Comparison of ENCODE assay signal across 17 cellular contexts in the genomic region with DNA sequence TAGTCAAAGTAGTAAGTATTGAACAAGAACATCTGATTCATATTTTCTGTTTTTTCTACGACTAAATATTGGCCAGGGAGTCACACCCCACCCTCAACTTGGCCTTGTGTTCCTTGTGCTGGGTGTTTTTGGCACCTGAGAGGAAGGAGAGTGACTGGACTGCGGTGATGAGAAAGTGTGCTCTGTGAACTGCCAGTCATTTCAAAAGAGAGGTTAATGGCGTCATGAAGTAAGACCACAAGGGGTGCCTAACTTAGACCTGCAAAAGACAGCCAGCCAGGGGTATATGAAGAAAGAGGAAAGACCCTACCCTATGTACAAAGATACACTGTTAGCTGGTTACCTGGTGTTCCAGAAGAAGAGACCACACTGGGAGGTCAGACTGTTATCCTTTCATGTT. TPM values are rescaled to one million over a fixed set of nuclear protein-coding genes. Genes with fewer than 3 reads are reported as not detected.
DNase-seq lines count a peak whose midpoint lies in the region; ATAC-seq, FAIRE-seq and TF ChIP-seq lines count a peak whose summit lies in the region.
"Had no signal": no experiment of that assay in that cellular context is flagged by ENCODE, and none has a peak within 500 bp of the region (broad histone marks: within the 10 kb centered on the region; RNA-seq: fewer than 3 reads in every experiment).

No MANE protein-coding gene starts in this region.

- peak overlapping the region; percentile 85 for H2BK120ac ChIP-seq in IMR-90 (ENCODE audit: low read depth, low read length)

- no peak for TF ChIP-seq POLR2A in IMR-90 (IDR thresholded peaks at IDR 0.05; ENCODE audit: low read depth, low read length)

- no peak overlapping the region for H3K4me2 ChIP-seq in IMR-90 (ENCODE audit: low read depth, low read length)

- intact Hi-C loops in IMR-90 (cut with micrococcal nuclease) = no loop called here

- peak overlapping the region; percentile 42; the same call in 1 of the 2 replicates for H4K91ac ChIP-seq in IMR-90 (ENCODE audit: insufficient read depth, low read depth, low read length)

- ATAC-seq in HG02870 (IDR thresholded peaks at IDR 0.05; ENCODE audit: unreplicated experiment) = peak; percentile 61
- ATAC-seq in IMR-90 (ENCODE audit: low read depth) = no peak
- no peak for ATAC-seq in HG02763 (IDR thresholded peaks at IDR 0.05; ENCODE audit: unreplicated experiment)
- no peak for ATAC-seq in GM19463 (IDR thresholded peaks at IDR 0.05; ENCODE audit: unreplicated experiment)
- ATAC-seq in GM19455 (IDR thresholded peaks at IDR 0.05; ENCODE audit: unreplicated experiment) = no peak
- ATAC-seq: HCT116, HepG2 had no signal

- FAIRE-seq in urothelium cell line (lab: Jason Lieb, UNC) = peak; percentile 82
- FAIRE-seq: A204.1, D721Med, G401.6, HepG2 had no signal

- H3K56ac ChIP-seq in IMR-90 (ENCODE audit: extremely low read depth, insufficient read depth, low read length) = no peak overlapping the region

- peak overlapping the region; percentile 84 for H2BK20ac ChIP-seq in IMR-90 (ENCODE audit: low read depth, low read length)

- H2AK5ac ChIP-seq in IMR-90 (ENCODE audit: low read depth, low read length) = peak overlapping the region; percentile 67

- DNase-seq in GM13976 (ENCODE audit: low spot score) (peak; percentile 9), IMR-90 (no peak), urothelium cell line (ENCODE audit: low spot score) (no peak)
- DNase-seq: BE2C; CD4-positive, alpha-beta memory T cell; DMS153; DMS79 treated with DMSO at 0.1 percent for 48 hours had no signal

- no peaks in the 10 kb centered on the region for H3K36me3 ChIP-seq in IMR-90 (ENCODE audit: control insufficient read depth, insufficient read depth, low read length)
- H3K36me3 ChIP-seq: BE2C had no signal

- CTCF ChIA-PET in IMR-90 (lab: Yijun Ruan, JAX) = no interaction called here

- peak overlapping the region; percentile 65 for H3K14ac ChIP-seq in IMR-90 (replicated peaks; ENCODE audit: low read depth, low read length)

- no peak overlapping the region for H4K8ac ChIP-seq in IMR-90 (ENCODE audit: low read depth in 2 of 2, low read length in 2 of 2)

- no peak overlapping the region for H3K27ac ChIP-seq in IMR-90 (ENCODE audit: insufficient read depth, low read length)
- H3K27ac ChIP-seq: C4-2B had no signal

- in situ Hi-C loops in GM13976 (cut with MboI; ENCODE audit: low sequenced_read_pairs, unreplicated experiment) (no loop called here), IMR-90 (cut with MboI; ENCODE audit: low sequenced_read_pairs) (no loop called here)

- BruUV-seq in IMR-90 (replicated peaks; lab: Mats Ljungman, UMichigan) = no TSS peak

- H3K79me1 ChIP-seq in IMR-90 (ENCODE audit: low read depth in 1 of 2, low read length in 2 of 2) = no peaks in the 10 kb centered on the region

- H3K9ac ChIP-seq in IMR-90 (ENCODE audit: low read depth, low read length) = no peak overlapping the region

- no peaks in the 10 kb centered on the region for H3K27me3 ChIP-seq in IMR-90 (ENCODE audit: control insufficient read depth, insufficient read depth, low read length)
- H3K27me3 ChIP-seq: BE2C had no signal

- peak overlapping the region; percentile 19 for H2AK9ac ChIP-seq in IMR-90 (replicated peaks; ENCODE audit: low read depth, low read length, poor library complexity)

- no peak overlapping the region for H3K4me3 ChIP-seq in IMR-90 (ENCODE audit: insufficient read depth, low read depth, low read length)

- peaks cover 2% of the 10 kb centered on the region; the same call in 1 of the 2 replicates for H3K9me3 ChIP-seq in IMR-90 (ENCODE audit: control insufficient read depth, insufficient read depth, low read length)
- H3K9me3 ChIP-seq: BE2C had no signal

- peak overlapping the region; percentile 9 for H2AFZ ChIP-seq in IMR-90 (replicated peaks; ENCODE audit: low read length, poor library complexity)

- H3K4me1 ChIP-seq in IMR-90 (ENCODE audit: control insufficient read depth, insufficient read depth, low read length) = peaks cover 6% of the 10 kb centered on the region
- H3K4me1 ChIP-seq: BE2C had no signal

- no peaks in the 10 kb centered on the region for H3K9me1 ChIP-seq in IMR-90 (ENCODE audit: insufficient read depth, low read length)

- no peaks in the 10 kb centered on the region for H4K20me1 ChIP-seq in IMR-90 (ENCODE audit: insufficient read depth, low read length)

- no peak overlapping the region; the same call in 1 of the 2 replicates for H3K23ac ChIP-seq in IMR-90 (ENCODE audit: low read depth, low read length)

- TF ChIP-seq CTCF in GM13976 (IDR thresholded peaks at IDR 0.05; ENCODE audit: borderline replicate concordance, control extremely low read depth, extremely low read depth, insufficient read depth, missing control alignments) (no peak), IMR-90 (conservative IDR thresholded peaks at IDR 0.05; ENCODE audit: low read depth, low read length) (no peak)

- peak overlapping the region; percentile 1; the same call in 1 of the 2 replicates for H3K18ac ChIP-seq in IMR-90 (ENCODE audit: low read depth, low read length)

- H2BK15ac ChIP-seq in IMR-90 (ENCODE audit: low read depth, low read length) = peak overlapping the region; percentile 92; the same call in 2 of the 3 replicates

- no peak for TF ChIP-seq RAD21 in IMR-90 (IDR thresholded peaks at IDR 0.05; ENCODE audit: low read length)

- no peak overlapping the region for H2BK5ac ChIP-seq in IMR-90 (ENCODE audit: low read depth, low read length, poor library complexity, severe bottlenecking)

- no CpG with 5 or more reads among the region's 3 CpGs for WGBS in IMR-90 (ENCODE audit: extremely low coverage in 2 of 2, insufficient read length in 1 of 2), 2 experiments

- POLR2A ChIA-PET in IMR-90 (lab: Charles Lee; ENCODE audit: unreplicated experiment) = no interaction called here

- dilution Hi-C loops in IMR-90 (cut with HindIII; ENCODE audit: low sequenced_read_pairs, unreplicated experiment) = no loop called here

- H4K5ac ChIP-seq in IMR-90 (ENCODE audit: low read depth, low read length) = no peak overlapping the region

- H3K4ac ChIP-seq in IMR-90 (ENCODE audit: low read depth, low read length) = peak overlapping the region; percentile 73

TF ChIP-seq in IMR-90, 13 proteins besides CTCF, POLR2A, EP300 and RAD21:
- TF ChIP-seq, protein P1, sequence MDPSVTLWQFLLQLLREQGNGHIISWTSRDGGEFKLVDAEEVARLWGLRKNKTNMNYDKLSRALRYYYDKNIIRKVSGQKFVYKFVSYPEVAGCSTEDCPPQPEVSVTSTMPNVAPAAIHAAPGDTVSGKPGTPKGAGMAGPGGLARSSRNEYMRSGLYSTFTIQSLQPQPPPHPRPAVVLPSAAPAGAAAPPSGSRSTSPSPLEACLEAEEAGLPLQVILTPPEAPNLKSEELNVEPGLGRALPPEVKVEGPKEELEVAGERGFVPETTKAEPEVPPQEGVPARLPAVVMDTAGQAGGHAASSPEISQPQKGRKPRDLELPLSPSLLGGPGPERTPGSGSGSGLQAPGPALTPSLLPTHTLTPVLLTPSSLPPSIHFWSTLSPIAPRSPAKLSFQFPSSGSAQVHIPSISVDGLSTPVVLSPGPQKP (IDR thresholded peaks at IDR 0.05; ENCODE audit: borderline replicate concordance, low read depth, low read length) = no peak
- TF ChIP-seq, protein P2, sequence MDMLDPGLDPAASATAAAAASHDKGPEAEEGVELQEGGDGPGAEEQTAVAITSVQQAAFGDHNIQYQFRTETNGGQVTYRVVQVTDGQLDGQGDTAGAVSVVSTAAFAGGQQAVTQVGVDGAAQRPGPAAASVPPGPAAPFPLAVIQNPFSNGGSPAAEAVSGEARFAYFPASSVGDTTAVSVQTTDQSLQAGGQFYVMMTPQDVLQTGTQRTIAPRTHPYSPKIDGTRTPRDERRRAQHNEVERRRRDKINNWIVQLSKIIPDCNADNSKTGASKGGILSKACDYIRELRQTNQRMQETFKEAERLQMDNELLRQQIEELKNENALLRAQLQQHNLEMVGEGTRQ (IDR thresholded peaks at IDR 0.05; ENCODE audit: low read depth, low read length) = no peak

RNA-seq across cellular contexts. Expression of a gene that starts 58.4 kb away (rescaled TPM):
- total RNA-seq in IMR-90 (2012; rRNA removed) = 109 and 119 TPM in 2 replicates
- 133 and 151 TPM in 2 replicates for polyA plus RNA-seq in IMR-90 (2012; rRNA removed)
- polyA plus RNA-seq in IMR-90 (2012; cell fraction: cytosol; rRNA removed) = 59.3 and 60.5 TPM in 2 replicates
- polyA plus RNA-seq in IMR-90 (2012; cell fraction: nucleus; rRNA removed; ENCODE audit: low replicate concordance) = 44.8 and 87.0 TPM in 2 replicates
- total RNA-seq: CD4-positive, alpha-beta memory T cell; HepG2 had no signal
- polyA plus RNA-seq: CD4-positive, alpha-beta memory T cell; HepG2 had no signal
